Comparison of ENCODE assay signal across 9 cellular contexts in genomic region chr9:120873512-120873911, GRCh38. TPM values are rescaled to one million over a fixed set of nuclear protein-coding genes. Genes with fewer than 3 reads are reported as not detected.
A peak's percentile ranks its signal among the peaks of the same experiment; 100 is the strongest.
DNase-seq lines count a peak whose midpoint lies in the region; ATAC-seq and TF ChIP-seq lines count a peak whose summit lies in the region.
"Had no signal": no experiment of that assay in that cellular context is flagged by ENCODE, and none has a peak within 500 bp of the region (broad histone marks: within the 10 kb centered on the region; RNA-seq: fewer than 3 reads in every experiment).

No MANE protein-coding gene starts in this region.

- H3K27ac Mint-ChIP-seq in brain = peak overlapping the region in 3 of 5 experiments; percentile 7 to 26 (median 19)
- H3K27ac Mint-ChIP-seq in natural killer cell treated with Interleukin-12 subunit alpha and Interleukin-12 subunit beta and Interleukin-15 and Interleukin-18, amount 100 ng/mL, for 72 hours = peak overlapping the region; percentile 81 to 91

- H3K4me1 ChIP-seq in HAP-1 (peaks cover 33% of the 10 kb centered on the region), ovary (ENCODE audit: insufficient read depth) (peaks cover 4% of the 10 kb centered on the region), esophagus muscularis mucosa (peaks cover 15 to 40% (median 34%) of the 10 kb centered on the region in 4 donors)

- H3K9me3 Mint-ChIP-seq in brain = no peaks in the 10 kb centered on the region
- H3K9me3 Mint-ChIP-seq in natural killer cell treated with Interleukin-12 subunit alpha and Interleukin-12 subunit beta and Interleukin-15 and Interleukin-18, amount 100 ng/mL, for 72 hours = no peaks in the 10 kb centered on the region

- no peak overlapping the region for H3K27ac ChIP-seq in ovary
- peak overlapping the region in 1 of 4 donors; percentile 33 for H3K27ac ChIP-seq in esophagus muscularis mucosa (replicated peaks in 1 of 4)

- in situ Hi-C loops in HAP-1 (cut with MboI; ENCODE audit: low sequenced_read_pairs) = no loop called here

- intact Hi-C loops in ovary (cut with DNase I) (loop anchor here in 2 of 4 donors (10.0 kb wide), 2 partner anchors 61 to 191 kb away; no protein-coding TSS in a partner anchor), esophagus muscularis mucosa (cut with DNase I) (no loop called here)

- H3K27me3 ChIP-seq in HAP-1 (ENCODE audit: low read depth) (no peaks in the 10 kb centered on the region), ovary (no peaks in the 10 kb centered on the region), esophagus muscularis mucosa (peaks cover 0 to 4% (median 0%) of the 10 kb centered on the region in 4 donors)

- 74 to 80% (median 75%) methylated on average over 4 of the region's 4 CpGs for WGBS in ovary, 3 donors
- WGBS in esophagus muscularis mucosa = 65% methylated on average over 4 of the region's 4 CpGs

- H3K27me3 Mint-ChIP-seq in brain = no peaks in the 10 kb centered on the region
- H3K27me3 Mint-ChIP-seq in natural killer cell treated with Interleukin-12 subunit alpha and Interleukin-12 subunit beta and Interleukin-15 and Interleukin-18, amount 100 ng/mL, for 72 hours = no peaks in the 10 kb centered on the region

- peaks cover 43% of the 10 kb centered on the region for H3K36me3 ChIP-seq in HAP-1 (replicated peaks)
- H3K36me3 ChIP-seq in ovary = no peaks in the 10 kb centered on the region
- H3K36me3 ChIP-seq in esophagus muscularis mucosa = peaks cover 8 to 41% (median 32%) of the 10 kb centered on the region in 4 donors

- H3K4me3 Mint-ChIP-seq in brain = peak overlapping the region in 1 of 5 experiments; percentile 28
- peak overlapping the region; percentile 58 for H3K4me3 Mint-ChIP-seq in natural killer cell treated with Interleukin-12 subunit alpha and Interleukin-12 subunit beta and Interleukin-15 and Interleukin-18, amount 100 ng/mL, for 72 hours

- H3K4me1 Mint-ChIP-seq in brain = peaks cover 20% of the 10 kb centered on the region
- peaks cover 43 to 50% of the 10 kb centered on the region in 2 donors for H3K4me1 Mint-ChIP-seq in natural killer cell treated with Interleukin-12 subunit alpha and Interleukin-12 subunit beta and Interleukin-15 and Interleukin-18, amount 100 ng/mL, for 72 hours (ENCODE audit: low read depth in 2 of 2)

- H3K36me3 Mint-ChIP-seq in brain = peaks cover 3% of the 10 kb centered on the region
- peaks cover 30% of the 10 kb centered on the region for H3K36me3 Mint-ChIP-seq in natural killer cell treated with Interleukin-12 subunit alpha and Interleukin-12 subunit beta and Interleukin-15 and Interleukin-18, amount 100 ng/mL, for 72 hours

- TF ChIP-seq CTCF in brain (conservative IDR thresholded peaks at IDR 0.05) (no peak), ovary (IDR thresholded peaks at IDR 0.05) (no peak), esophagus muscularis mucosa (IDR thresholded peaks at IDR 0.05) (no peak)

- ATAC-seq in natural killer cell treated with Interleukin-12 subunit alpha and Interleukin-12 subunit beta and Interleukin-15 and Interleukin-18, amount 100 ng/mL, for 72 hours = no peak
- no peak for ATAC-seq in GM21717 (IDR thresholded peaks at IDR 0.05; ENCODE audit: unreplicated experiment)

- peak; percentile 49 to 79 for DNase-seq in HAP-1 (ENCODE audit: low spot score in 2 of 2)
- DNase-seq in NCI-H226 = peak; percentile 72
- DNase-seq in natural killer cell treated with Interleukin-12 subunit alpha and Interleukin-12 subunit beta and Interleukin-15 and Interleukin-18, amount 100 ng/mL, for 72 hours (ENCODE audit: low spot score) = peak; percentile 58
- no peak for DNase-seq in ovary
- DNase-seq in esophagus muscularis mucosa (ENCODE audit: extremely low spot score) = no peak
- DNase-seq: erythroblast, Kasumi-1 had no signal

- H3K4me3 ChIP-seq in HAP-1 (no peak overlapping the region), ovary (no peak overlapping the region), esophagus muscularis mucosa (no peak overlapping the region)

- TF ChIP-seq EP300 in ovary (IDR thresholded peaks at IDR 0.05) = no peak
- no peak for TF ChIP-seq EP300 in esophagus muscularis mucosa (IDR thresholded peaks at IDR 0.05)

- TF ChIP-seq POLR2A in ovary (IDR thresholded peaks at IDR 0.05) (no peak), esophagus muscularis mucosa (IDR thresholded peaks at IDR 0.05; ENCODE audit: low read depth) (no peak)

- H3K9me3 ChIP-seq in HAP-1 (no peaks in the 10 kb centered on the region), ovary (no peaks in the 10 kb centered on the region), esophagus muscularis mucosa (no peaks in the 10 kb centered on the region)

RNA-seq across cellular contexts. Expression of gene PHF19, which starts 3.5 kb away (rescaled TPM):
- polyA plus RNA-seq in brain (ENCODE audit: insufficient read depth, low read depth, low replicate concordance) = 109 TPM
- 100 to 1,000 TPM in 1 of 2 donors, 10 to 100 TPM in 1; 97.4 to 177 TPM for total RNA-seq in natural killer cell treated with Interleukin-12 subunit alpha and Interleukin-12 subunit beta and Interleukin-15 and Interleukin-18, amount 100 ng/mL, for 72 hours
- 10 to 100 TPM; 16.8 to 56.0 (median 42.8) TPM for total RNA-seq in ovary
- polyA plus RNA-seq in ovary = 10 to 100 TPM; 24.1 to 26.6 TPM
- total RNA-seq in esophagus muscularis mucosa = 10 to 100 TPM; 36.4 to 57.7 (median 47.8) TPM

RNA-seq across cellular contexts. Expression of gene PSMD5, which starts 30.8 kb away (rescaled TPM):
- 29.4 TPM for polyA plus RNA-seq in brain (ENCODE audit: insufficient read depth, low read depth, low replicate concordance)
- total RNA-seq in natural killer cell treated with Interleukin-12 subunit alpha and Interleukin-12 subunit beta and Interleukin-15 and Interleukin-18, amount 100 ng/mL, for 72 hours = 10 to 100 TPM; 59.5 to 70.4 TPM
- total RNA-seq in ovary = 10 to 100 TPM; 22.4 to 49.2 (median 39.5) TPM
- polyA plus RNA-seq in ovary = 10 to 100 TPM; 13.4 to 36.9 TPM
- total RNA-seq in esophagus muscularis mucosa = 10 to 100 TPM; 22.0 to 30.7 (median 25.8) TPM

RNA-seq across cellular contexts. Expression of gene TRAF1, which starts 53.1 kb away (rescaled TPM):
- polyA plus RNA-seq in brain (ENCODE audit: insufficient read depth, low read depth, low replicate concordance) (1.9 TPM), ovary (1 to 10 TPM; 4.4 to 6.2 TPM)
- total RNA-seq in natural killer cell treated with Interleukin-12 subunit alpha and Interleukin-12 subunit beta and Interleukin-15 and Interleukin-18, amount 100 ng/mL, for 72 hours = 100 to 1,000 TPM; 145 to 375 TPM
- total RNA-seq in ovary (1 to 10 TPM; 4.1 to 9.4 (median 5.5) TPM), esophagus muscularis mucosa (1 to 10 TPM; 4.0 to 7.4 (median 5.5) TPM)

Comparison
In these comparisons a context has a peak if more than half of its experiments do, and no peak if none do; other contexts are left out.
1. DNase-seq: peak in HAP-1 (2 of 2), NCI-H226 (single experiment) and natural killer cell treated with Interleukin-12 subunit alpha and Interleukin-12 subunit beta and Interleukin-15 and Interleukin-18, amount 100 ng/mL, for 72 hours (single experiment); none in ovary (0 of 5) and esophagus muscularis mucosa (single experiment).
2. RNA of gene TRAF1, which starts 53.1 kb away (total RNA-seq): 145 to 375 TPM in natural killer cell treated with Interleukin-12 subunit alpha and Interleukin-12 subunit beta and Interleukin-15 and Interleukin-18, amount 100 ng/mL, for 72 hours; 4.0 to 7.4 TPM in esophagus muscularis mucosa and 4.1 to 9.4 TPM in ovary; every median in the first group is over 10 times any median in the second.